In the genomic region with DNA sequence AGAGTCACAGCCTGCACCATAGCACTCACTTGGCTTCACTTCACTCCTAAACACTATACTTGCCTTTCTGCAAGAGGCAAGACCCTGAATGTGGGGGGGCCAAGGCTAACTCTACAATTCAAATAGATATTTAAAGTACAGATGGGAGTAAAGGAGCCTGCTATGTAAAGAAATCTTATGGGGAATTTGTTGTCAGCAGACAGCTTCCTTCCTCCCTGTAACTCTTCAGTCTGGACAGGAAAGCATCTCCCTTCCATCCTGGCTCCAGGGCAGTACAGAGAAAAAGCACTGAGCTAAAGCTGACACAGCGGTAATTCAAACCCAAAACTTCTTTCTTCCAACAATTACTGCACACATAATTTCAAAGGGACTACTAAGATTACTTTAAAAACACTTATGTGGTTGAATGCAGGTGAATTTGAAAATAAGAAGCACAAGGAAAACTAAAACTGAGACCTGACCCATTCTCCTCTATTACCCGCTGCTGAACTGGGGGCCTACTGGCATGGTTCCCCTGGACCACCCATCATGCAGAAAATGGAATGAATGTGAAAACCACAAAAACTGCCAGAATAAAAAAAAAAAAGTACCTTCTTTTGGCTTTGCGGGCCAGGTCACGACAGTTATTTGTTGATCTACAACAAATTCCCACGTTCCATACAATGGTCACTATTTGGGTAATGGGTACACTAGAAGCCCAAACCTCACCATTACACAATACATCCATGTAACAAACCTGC, we compare ENCODE assay signal across 1 cellular context.
TF ChIP-seq lines count a peak whose summit lies in the region.

No MANE protein-coding gene starts in this region.

TF ChIP-seq in endothelial cell of umbilical vein, 7 proteins besides CTCF, POLR2A, EP300 and RAD21 (continued from another document):
- no peak for TF ChIP-seq JUN (IDR thresholded peaks at IDR 0.05; ENCODE audit: borderline replicate concordance, insufficient read depth, insufficient read length, low read depth)
